ENCODE assay signal across 1 cellular context in genomic region chr15:69359724-69360123, GRCh38.
TF ChIP-seq lines count a peak whose summit lies in the region.

No MANE protein-coding gene starts in this region.

TF ChIP-seq in H1, 55 proteins besides CTCF, POLR2A, EP300 and RAD21 (continued from another document):
- TF ChIP-seq SAP30 (IDR thresholded peaks at IDR 0.05; ENCODE audit: insufficient read depth, insufficient replicate concordance, low read length) = no peak
- TF ChIP-seq YY1 (IDR thresholded peaks at IDR 0.05; ENCODE audit: low read depth, low read length) = no peak
- no peak for TF ChIP-seq GABPA (IDR thresholded peaks at IDR 0.05; ENCODE audit: borderline replicate concordance, insufficient read depth, low read length)
- no peak for TF ChIP-seq CEBPB (IDR thresholded peaks at IDR 0.05; ENCODE audit: low read depth, low read length)
